Comparison of ENCODE assay signal across 9 cellular contexts in the genomic region with DNA sequence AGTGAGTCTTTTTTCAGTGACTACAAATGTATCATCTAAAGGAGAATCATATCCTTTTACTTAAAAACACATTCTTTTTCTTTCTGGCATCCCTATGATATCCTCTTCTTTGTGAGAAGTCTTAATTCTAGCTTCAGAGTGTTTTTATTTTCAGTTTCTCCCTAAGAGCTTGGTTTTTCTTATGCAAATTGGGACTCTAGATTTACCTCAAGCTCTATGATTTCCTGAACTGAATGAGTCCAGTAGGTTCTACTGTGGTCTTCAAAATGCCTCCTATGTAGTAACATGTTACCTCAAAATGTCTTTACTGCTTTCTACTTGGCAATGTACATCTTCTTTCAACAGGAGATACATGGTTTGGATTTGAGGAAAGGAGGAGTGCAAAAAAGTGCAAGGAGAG.
"Had no signal": no experiment of that assay in that cellular context is flagged by ENCODE, and none has a peak within 500 bp of the region (broad histone marks: within the 10 kb centered on the region; RNA-seq: fewer than 3 reads in every experiment).

No MANE protein-coding gene starts in this region.

- H3K4me3 Mint-ChIP-seq: GM23338, H9, HFFc6 had no signal

- H3K9me3 Mint-ChIP-seq: GM23338 had no signal

- H3K4me1 Mint-ChIP-seq: GM23338, H9 had no signal

- H3K27ac ChIP-seq: GM23248 had no signal

- DNase-seq: GM23248, GOT3, H7, H9, HCEC 1CT, HFFc6 had no signal

- H3K9ac ChIP-seq: GM23248 had no signal

- H3K4me2 ChIP-seq: GM23338 had no signal

- H3K36me3 ChIP-seq: HAP-1 had no signal

- H3K4me1 ChIP-seq: HAP-1 had no signal

- H3K9me3 ChIP-seq: HAP-1 had no signal

- H2AFZ ChIP-seq: GM23248, GM23338 had no signal

- H3K4me3 ChIP-seq: GM23248, GM23338, HAP-1 had no signal

- H3K27ac Mint-ChIP-seq: GM23338, H9, HFFc6 had no signal

- ATAC-seq: GM23338, HCT116 had no signal
